Comparison of ENCODE assay signal across 19 cellular contexts in genomic region chr5:19140276-19140675, GRCh38.
DNase-seq lines count a peak whose midpoint lies in the region; ATAC-seq, FAIRE-seq and TF ChIP-seq lines count a peak whose summit lies in the region.
"Had no signal": no experiment of that assay in that cellular context is flagged by ENCODE, and none has a peak within 500 bp of the region (broad histone marks: within the 10 kb centered on the region; RNA-seq: fewer than 3 reads in every experiment).

No MANE protein-coding gene starts in this region.

- H3K79me2 ChIP-seq in SU-DHL-6 (ENCODE audit: insufficient read depth, low read length): no peaks in the 10 kb centered on the region

- peak overlapping the region; percentile 33 for H2AFZ ChIP-seq in SU-DHL-6 (ENCODE audit: low read depth, low read length, severe bottlenecking)

- no peak overlapping the region for H3K27ac Mint-ChIP-seq in endodermal cell
- H3K27ac Mint-ChIP-seq: CD14-positive monocyte; CD8-positive, alpha-beta T cell had no signal

- ATAC-seq in HG02610 (IDR thresholded peaks at IDR 0.05; ENCODE audit: unreplicated experiment) (no peak), HG02798 (IDR thresholded peaks at IDR 0.05; ENCODE audit: poor library complexity, unreplicated experiment) (no peak)
- ATAC-seq: A549; CD8-positive, alpha-beta T cell had no signal

- no peak overlapping the region for H3K4me2 ChIP-seq in SU-DHL-6 (ENCODE audit: low read depth, low read length, poor library complexity, severe bottlenecking)
- H3K4me2 ChIP-seq: A549 had no signal

- H3K27ac ChIP-seq in SU-DHL-6 (ENCODE audit: low read depth, low read length) (no peak overlapping the region), endodermal cell (ENCODE audit: low read depth, low read length) (no peak overlapping the region)
- H3K27ac ChIP-seq: A549, HL-60 had no signal

- H3K9ac ChIP-seq in SU-DHL-6 (ENCODE audit: low read length) (no peak overlapping the region), endodermal cell (ENCODE audit: extremely low read depth, low read length, poor library complexity, severe bottlenecking) (no peak overlapping the region)

- H3K9me2 ChIP-seq in SU-DHL-6 (replicated peaks; ENCODE audit: insufficient read depth, low read length): no peaks in the 10 kb centered on the region

- peaks cover 9% of the 10 kb centered on the region for H3K9me3 Mint-ChIP-seq in endodermal cell

- H4K20me1 ChIP-seq in SU-DHL-6 (ENCODE audit: low read depth, low read length): no peaks in the 10 kb centered on the region

- H3K9me3 ChIP-seq in SU-DHL-6 (ENCODE audit: insufficient read depth, low read length) (no peaks in the 10 kb centered on the region), endodermal cell (ENCODE audit: control insufficient read depth, low read length) (no peaks in the 10 kb centered on the region)
- H3K9me3 ChIP-seq: A549 had no signal

- H3F3A ChIP-seq in SU-DHL-6 (ENCODE audit: insufficient read depth): no peaks in the 10 kb centered on the region

- 65% methylated on average over 2 of the region's 2 CpGs; no CpG with 5 or more reads in 1 of the 2 experiments for WGBS in endodermal cell (ENCODE audit: insufficient coverage in 1 of 2, insufficient read length in 1 of 2), 2 experiments

- H3K36me3 Mint-ChIP-seq in endodermal cell (ENCODE audit: low read depth): no peaks in the 10 kb centered on the region
- H3K36me3 Mint-ChIP-seq: CD14-positive monocyte; CD8-positive, alpha-beta T cell had no signal

- no peak overlapping the region for H3K4me3 ChIP-seq in SU-DHL-6 (ENCODE audit: insufficient read depth, low read length, poor library complexity, severe bottlenecking)
- peak overlapping the region; percentile 73 for H3K4me3 ChIP-seq in endodermal cell (ENCODE audit: low read length)
- H3K4me3 ChIP-seq: A549 had no signal

- H3K4me1 Mint-ChIP-seq in endodermal cell: peaks cover 16% of the 10 kb centered on the region
- H3K4me1 Mint-ChIP-seq: CD14-positive monocyte had no signal

- TF ChIP-seq CTCF in SU-DHL-6 (IDR thresholded peaks at IDR 0.05; ENCODE audit: insufficient read depth, low read length, poor library complexity, severe bottlenecking): no peak
- TF ChIP-seq CTCF in endodermal cell (conservative IDR thresholded peaks at IDR 0.05): no peak

- peak overlapping the region; percentile 6 for H3K4me3 Mint-ChIP-seq in endodermal cell
- H3K4me3 Mint-ChIP-seq: CD14-positive monocyte; CD8-positive, alpha-beta T cell had no signal

- H3K27me3 ChIP-seq in SU-DHL-6 (ENCODE audit: low read length) (no peaks in the 10 kb centered on the region), endodermal cell (ENCODE audit: control insufficient read depth, insufficient read depth, low read length, poor library complexity, severe bottlenecking) (no peaks in the 10 kb centered on the region)

- FAIRE-seq in urothelium cell line (lab: Jason Lieb, UNC): peak; percentile 81
- FAIRE-seq: A549, D721Med, GM19239 had no signal

- DNase-seq in ELR (ENCODE audit: low read depth) (peak; percentile 56), endodermal cell (no peak), urothelium cell line (ENCODE audit: low spot score) (no peak), SIG-M5 treated with dmso at 0.1 percent for 504 hours (lab: John Stamatoyannopoulos, UW; ENCODE audit: unreplicated experiment) (no peak)
- DNase-seq: CD8-positive, alpha-beta T cell; COR-L47; DMS153; DMS79 treated with DMSO at 0.1 percent for 48 hours; GF-D8; H7; KBM-7 had no signal

- peaks cover 3% of the 10 kb centered on the region for H3K4me1 ChIP-seq in endodermal cell (ENCODE audit: control insufficient read depth, insufficient read depth, low read length)
- H3K4me1 ChIP-seq: A549 had no signal

- no peaks in the 10 kb centered on the region for H3K27me3 Mint-ChIP-seq in endodermal cell (ENCODE audit: insufficient read depth)

- H3K36me3 ChIP-seq in SU-DHL-6 (ENCODE audit: low read length) (no peaks in the 10 kb centered on the region), endodermal cell (ENCODE audit: control insufficient read depth, insufficient read depth, low read length) (no peaks in the 10 kb centered on the region)
